12 cellular contexts compared by ENCODE assay signal in the genomic region with DNA sequence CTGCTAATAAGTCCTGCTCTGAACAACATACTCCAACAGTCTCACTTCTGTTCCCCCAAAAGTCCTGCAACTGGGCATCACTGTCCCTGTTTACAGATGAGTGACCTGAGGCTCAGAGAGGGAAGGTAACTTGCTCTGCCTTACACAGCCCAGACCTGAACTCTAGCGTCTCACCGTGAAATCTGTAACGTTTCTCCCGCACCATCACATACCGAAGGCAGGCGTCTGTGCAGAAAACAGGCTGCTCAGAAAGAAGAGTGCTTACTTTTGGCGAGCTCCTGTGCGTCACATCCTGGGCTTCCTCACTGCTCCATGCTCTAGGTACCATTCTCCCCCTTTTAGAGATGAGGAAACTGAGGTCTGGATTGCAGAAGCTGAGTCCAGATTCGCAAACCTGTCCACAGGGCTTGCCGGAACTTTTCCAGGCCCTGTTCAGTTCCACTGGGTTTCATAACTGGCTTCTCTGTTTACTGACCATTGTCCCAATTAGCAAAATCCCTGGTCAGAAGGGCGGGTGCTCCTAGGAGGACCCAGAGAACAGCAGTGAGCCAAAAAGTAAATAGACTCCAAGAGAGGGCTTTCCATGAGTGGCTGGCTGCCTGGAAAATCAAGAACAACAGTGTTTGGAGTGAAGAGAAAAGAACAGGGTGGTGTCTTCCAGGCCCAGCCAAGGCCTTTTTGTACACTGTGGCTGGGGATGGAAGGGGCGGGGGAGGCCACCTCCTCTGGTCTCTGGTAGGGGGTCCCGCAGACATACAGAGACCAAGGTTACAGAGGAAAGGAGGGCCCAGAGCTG. TPM values are rescaled to one million over a fixed set of nuclear protein-coding genes. Genes with fewer than 3 reads are reported as not detected.
DNase-seq lines count a peak whose midpoint lies in the region; ATAC-seq and TF ChIP-seq lines count a peak whose summit lies in the region.
"Had no signal": no experiment of that assay in that cellular context is flagged by ENCODE, and none has a peak within 500 bp of the region (broad histone marks: within the 10 kb centered on the region; RNA-seq: fewer than 3 reads in every experiment).

No MANE protein-coding gene starts in this region.

- H3K4me1 ChIP-seq in BLaER1 (peaks cover 80% of the 10 kb centered on the region), duodenal mucosa (ENCODE audit: control insufficient read depth in 1 of 2, insufficient read depth in 2 of 2, low read length in 2 of 2) (peaks cover 21 to 26% of the 10 kb centered on the region in 2 donors), liver (ENCODE audit: control insufficient read depth in 4 of 4, insufficient read depth in 4 of 4, low read length in 3 of 4) (peaks cover 3 to 8% (median 3%) of the 10 kb centered on the region in 4 donors), sigmoid colon (peaks cover 0 to 94% (median 91%) of the 10 kb centered on the region in 4 donors)

- H3K4me2 ChIP-seq in BLaER1: no peak overlapping the region

- no peaks in the 10 kb centered on the region for H3K9me3 ChIP-seq in BLaER1
- H3K9me3 ChIP-seq in duodenal mucosa (ENCODE audit: control insufficient read depth in 1 of 2, low read length in 2 of 2): no peaks in the 10 kb centered on the region
- no peaks in the 10 kb centered on the region for H3K9me3 ChIP-seq in liver (ENCODE audit: control insufficient read depth in 4 of 4, low read length in 3 of 4)
- H3K9me3 ChIP-seq in sigmoid colon: no peaks in the 10 kb centered on the region

- H3K9ac ChIP-seq in BLaER1: no peak overlapping the region
- peak overlapping the region in 1 of 2 donors; percentile 15 for H3K9ac ChIP-seq in duodenal mucosa (ENCODE audit: low read depth in 1 of 2, low read length in 2 of 2)
- no peak overlapping the region for H3K9ac ChIP-seq in liver (ENCODE audit: low read depth in 1 of 2, low read length in 2 of 2)

- 92% methylated on average over 13 of the region's 13 CpGs for WGBS in liver
- WGBS in sigmoid colon, 2 donors: 82 to 85% methylated on average over 13 of the region's 13 CpGs

- H3K27ac Mint-ChIP-seq in activated CD4-positive, alpha-beta T cell treated with anti-CD3 and anti-CD28 coated beads for 36 hours: no peak overlapping the region
- H3K27ac Mint-ChIP-seq: mesothelial cell of epicardium had no signal

- H3K27ac ChIP-seq in BLaER1 (0 out of 2 replicates have a peak overlapping the region, but pooled peaks have one; percentile 26), duodenal mucosa (ENCODE audit: low read depth, low read length) (peak overlapping the region; percentile 68), liver (ENCODE audit: low read depth in 1 of 2, low read length in 2 of 2) (peak overlapping the region in 1 of 2 donors; percentile 25), sigmoid colon (peak overlapping the region; percentile 94 to 99 (median 97))

- no peak overlapping the region for H3K4me3 Mint-ChIP-seq in activated CD4-positive, alpha-beta T cell treated with anti-CD3 and anti-CD28 coated beads for 36 hours
- H3K4me3 Mint-ChIP-seq: mesothelial cell of epicardium had no signal

- no peak overlapping the region for H3K4me3 ChIP-seq in BLaER1
- no peak overlapping the region for H3K4me3 ChIP-seq in duodenal mucosa (ENCODE audit: low read depth in 1 of 2, low read length in 2 of 2)
- no peak overlapping the region for H3K4me3 ChIP-seq in liver (ENCODE audit: low read depth in 1 of 3, low read length in 3 of 3)
- H3K4me3 ChIP-seq in sigmoid colon: peak overlapping the region in 3 of 4 donors; percentile 5 to 16 (median 12)

- no peak for TF ChIP-seq POLR2A in sigmoid colon (IDR thresholded peaks at IDR 0.05)

- DNase-seq in sigmoid colon: peak; percentile 94
- no peak for DNase-seq in activated CD4-positive, alpha-beta T cell treated with anti-CD3 and anti-CD28 coated beads for 36 hours
- DNase-seq in SW 1271 (lab: John Stamatoyannopoulos, UW): no peak
- DNase-seq: ACHN, NCI-H524 treated with DMSO at 0.1 percent for 48 hours had no signal

- peaks cover 7% of the 10 kb centered on the region for H3K4me1 Mint-ChIP-seq in activated CD4-positive, alpha-beta T cell treated with anti-CD3 and anti-CD28 coated beads for 36 hours

- H3K36me3 Mint-ChIP-seq in activated CD4-positive, alpha-beta T cell treated with anti-CD3 and anti-CD28 coated beads for 36 hours (ENCODE audit: low read depth): no peaks in the 10 kb centered on the region
- H3K36me3 Mint-ChIP-seq: mesothelial cell of epicardium had no signal

- POLR2A ChIA-PET in activated CD4-positive, alpha-beta T cell treated with anti-CD3 and anti-CD28 coated beads for 36 hours (lab: Charles Lee): no interaction called here

- CTCF ChIA-PET in activated CD4-positive, alpha-beta T cell treated with anti-CD3 and anti-CD28 coated beads for 36 hours (lab: Charles Lee): no interaction called here

- H3K27me3 ChIP-seq in BLaER1 (no peaks in the 10 kb centered on the region), duodenal mucosa (ENCODE audit: control insufficient read depth in 1 of 2, insufficient read depth in 2 of 2, low read length in 2 of 2) (no peaks in the 10 kb centered on the region), liver (ENCODE audit: control insufficient read depth in 4 of 4, insufficient read depth in 4 of 4, low read length in 3 of 4) (no peaks in the 10 kb centered on the region), sigmoid colon (no peaks in the 10 kb centered on the region)

- H3K27me3 Mint-ChIP-seq in activated CD4-positive, alpha-beta T cell treated with anti-CD3 and anti-CD28 coated beads for 36 hours: peaks cover 8% of the 10 kb centered on the region

- H3K36me3 ChIP-seq in BLaER1 (no peaks in the 10 kb centered on the region), duodenal mucosa (ENCODE audit: control insufficient read depth in 1 of 2, insufficient read depth in 2 of 2, low read length in 2 of 2) (no peaks in the 10 kb centered on the region), liver (ENCODE audit: control insufficient read depth in 4 of 4, insufficient read depth in 3 of 4, low read depth in 1 of 4, low read length in 3 of 4) (no peaks in the 10 kb centered on the region), sigmoid colon (no peaks in the 10 kb centered on the region)

- TF ChIP-seq CTCF in liver (IDR thresholded peaks at IDR 0.05; ENCODE audit: low read depth, low read length, missing input control) (no peak), sigmoid colon (IDR thresholded peaks at IDR 0.05) (no peak)

- intact Hi-C loops in sigmoid colon (cut with DNase I): loop anchor here (5.0 kb wide), 1 partner anchor 83 kb away; no protein-coding TSS in a partner anchor
- intact Hi-C loops in activated CD4-positive, alpha-beta T cell treated with anti-CD3 and anti-CD28 coated beads for 36 hours (cut with DNase I, micrococcal nuclease): no loop called here

- no peaks in the 10 kb centered on the region for H4K20me1 ChIP-seq in BLaER1

- peak in 1 of 2 donors; percentile 15 for TF ChIP-seq RAD21 in liver (IDR thresholded peaks at IDR 0.05)

- TF ChIP-seq EP300 in sigmoid colon (IDR thresholded peaks at IDR 0.05): no peak

- no peaks in the 10 kb centered on the region for H3K9me3 Mint-ChIP-seq in activated CD4-positive, alpha-beta T cell treated with anti-CD3 and anti-CD28 coated beads for 36 hours (ENCODE audit: low read depth)
- H3K9me3 Mint-ChIP-seq: mesothelial cell of epicardium had no signal

- no peak for ATAC-seq in activated CD4-positive, alpha-beta T cell treated with anti-CD3 and anti-CD28 coated beads for 36 hours
- ATAC-seq in GM21381 (IDR thresholded peaks at IDR 0.05; ENCODE audit: unreplicated experiment) (no peak), HG03378 (IDR thresholded peaks at IDR 0.05; ENCODE audit: unreplicated experiment) (no peak)
- ATAC-seq: activated CD4-positive, CD25-positive, alpha-beta regulatory T cell treated with anti-CD3 and anti-CD28 coated beads, Interleukin-2, amount 50 U/mL, for 24 hours had no signal

TF ChIP-seq in liver, 16 proteins besides CTCF, POLR2A, EP300 and RAD21:
- TF ChIP-seq JUND (IDR thresholded peaks at IDR 0.05) (no peak), SP1 (IDR thresholded peaks at IDR 0.05) (peak; percentile 33), YY1 (IDR thresholded peaks at IDR 0.05) (no peak), HNF4A (conservative IDR thresholded peaks at IDR 0.05) (peak in 1 of 2 donors; percentile 16)
- TF ChIP-seq, protein P1, sequence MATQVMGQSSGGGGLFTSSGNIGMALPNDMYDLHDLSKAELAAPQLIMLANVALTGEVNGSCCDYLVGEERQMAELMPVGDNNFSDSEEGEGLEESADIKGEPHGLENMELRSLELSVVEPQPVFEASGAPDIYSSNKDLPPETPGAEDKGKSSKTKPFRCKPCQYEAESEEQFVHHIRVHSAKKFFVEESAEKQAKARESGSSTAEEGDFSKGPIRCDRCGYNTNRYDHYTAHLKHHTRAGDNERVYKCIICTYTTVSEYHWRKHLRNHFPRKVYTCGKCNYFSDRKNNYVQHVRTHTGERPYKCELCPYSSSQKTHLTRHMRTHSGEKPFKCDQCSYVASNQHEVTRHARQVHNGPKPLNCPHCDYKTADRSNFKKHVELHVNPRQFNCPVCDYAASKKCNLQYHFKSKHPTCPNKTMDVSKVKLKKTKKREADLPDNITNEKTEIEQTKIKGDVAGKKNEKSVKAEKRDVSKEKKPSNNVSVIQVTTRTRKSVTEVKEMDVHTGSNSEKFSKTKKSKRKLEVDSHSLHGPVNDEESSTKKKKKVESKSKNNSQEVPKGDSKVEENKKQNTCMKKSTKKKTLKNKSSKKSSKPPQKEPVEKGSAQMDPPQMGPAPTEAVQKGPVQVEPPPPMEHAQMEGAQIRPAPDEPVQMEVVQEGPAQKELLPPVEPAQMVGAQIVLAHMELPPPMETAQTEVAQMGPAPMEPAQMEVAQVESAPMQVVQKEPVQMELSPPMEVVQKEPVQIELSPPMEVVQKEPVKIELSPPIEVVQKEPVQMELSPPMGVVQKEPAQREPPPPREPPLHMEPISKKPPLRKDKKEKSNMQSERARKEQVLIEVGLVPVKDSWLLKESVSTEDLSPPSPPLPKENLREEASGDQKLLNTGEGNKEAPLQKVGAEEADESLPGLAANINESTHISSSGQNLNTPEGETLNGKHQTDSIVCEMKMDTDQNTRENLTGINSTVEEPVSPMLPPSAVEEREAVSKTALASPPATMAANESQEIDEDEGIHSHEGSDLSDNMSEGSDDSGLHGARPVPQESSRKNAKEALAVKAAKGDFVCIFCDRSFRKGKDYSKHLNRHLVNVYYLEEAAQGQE (IDR thresholded peaks at IDR 0.05): no peak

RNA-seq across cellular contexts. Expression of a gene that starts 27.1 kb away (rescaled TPM):
- total RNA-seq in liver (100 to 1,000 TPM in 1 of 2 donors, 10 to 100 TPM in 1; 63.2 to 402 TPM), sigmoid colon (1,000 to 10,000 TPM; 1,610 to 2,826 (median 1,919) TPM)
- polyA plus RNA-seq in liver (10 to 100 TPM; 18.8 to 40.0 TPM), sigmoid colon (100 to 1,000 TPM; 333 to 617 (median 497) TPM)
- 1 to 10 TPM; 1.7 to 1.9 TPM for total RNA-seq in activated CD4-positive, alpha-beta T cell treated with anti-CD3 and anti-CD28 coated beads for 36 hours

Comparison
In these comparisons a context has a peak if more than half of its experiments do, and no peak if none do; other contexts are left out.
1. H3K4me3 ChIP-seq: peak in sigmoid colon (3 of 4); none in BLaER1 (single experiment), duodenal mucosa (0 of 2) and liver (0 of 3).
2. RNA of a gene that starts 27.1 kb away (total RNA-seq): 1,610 to 2,826 TPM in sigmoid colon and 63.2 to 402 TPM in liver; 1.7 to 1.9 TPM in activated CD4-positive, alpha-beta T cell treated with anti-CD3 and anti-CD28 coated beads for 36 hours; every median in the first group is over 10 times any median in the second.